In the genomic region with DNA sequence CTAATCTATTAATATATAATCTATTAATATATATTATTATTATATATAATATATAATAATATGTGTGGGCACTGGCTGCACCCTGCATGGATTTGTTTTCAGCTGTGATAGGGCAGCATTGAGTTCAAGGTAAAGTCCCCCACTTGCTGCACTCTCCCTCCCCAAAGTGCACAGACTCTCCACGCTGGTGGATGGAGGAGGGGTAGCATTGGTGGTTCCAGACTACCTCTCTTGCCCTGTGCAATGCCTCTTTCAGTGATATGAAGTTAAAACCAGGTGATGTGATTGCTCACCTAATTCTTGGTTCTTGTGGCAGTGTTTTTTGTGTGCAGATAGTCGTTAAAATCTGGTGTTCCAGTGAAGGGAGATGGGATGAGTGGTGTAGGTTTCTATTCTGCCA, we compare ENCODE assay signal across 20 cellular contexts. TPM values are rescaled to one million over a fixed set of nuclear protein-coding genes. Genes with fewer than 3 reads are reported as not detected.
"Had no signal": no experiment of that assay in that cellular context is flagged by ENCODE, and none has a peak within 500 bp of the region (broad histone marks: within the 10 kb centered on the region; RNA-seq: fewer than 3 reads in every experiment).

No MANE protein-coding gene starts in this region.

RNA-seq across cellular contexts. Expression of gene ETDB, which starts 4.3 kb away (rescaled TPM):
- total RNA-seq: colonic mucosa, dermis microvascular lymphatic vessel endothelial cell, endodermal cell, esophagus mucosa, esophagus squamous epithelium, gastrocnemius medialis, glomerular endothelial cell, heart right ventricle, kidney epithelial cell, left cardiac atrium, left lung, left ventricle myocardium superior, lower leg skin, lower lobe of right lung, lung microvascular endothelial cell, mesenteric fat pad, mesothelial cell of epicardium, mucosa of descending colon, myocyte had no signal
- polyA plus RNA-seq: heart right ventricle, keratinocyte had no signal

RNA-seq across cellular contexts. Expression of gene CT55, which starts 55.1 kb away (rescaled TPM):
- total RNA-seq: colonic mucosa, esophagus mucosa, esophagus squamous epithelium, gastrocnemius medialis, glomerular endothelial cell, heart right ventricle, kidney epithelial cell, left cardiac atrium, left lung, left ventricle myocardium superior, lower leg skin, lower lobe of right lung, lung microvascular endothelial cell, mesenteric fat pad, mucosa of descending colon, myocyte had no signal
- polyA plus RNA-seq: heart right ventricle, keratinocyte had no signal
